ENCODE assay signal across 13 cellular contexts in the genomic region with DNA sequence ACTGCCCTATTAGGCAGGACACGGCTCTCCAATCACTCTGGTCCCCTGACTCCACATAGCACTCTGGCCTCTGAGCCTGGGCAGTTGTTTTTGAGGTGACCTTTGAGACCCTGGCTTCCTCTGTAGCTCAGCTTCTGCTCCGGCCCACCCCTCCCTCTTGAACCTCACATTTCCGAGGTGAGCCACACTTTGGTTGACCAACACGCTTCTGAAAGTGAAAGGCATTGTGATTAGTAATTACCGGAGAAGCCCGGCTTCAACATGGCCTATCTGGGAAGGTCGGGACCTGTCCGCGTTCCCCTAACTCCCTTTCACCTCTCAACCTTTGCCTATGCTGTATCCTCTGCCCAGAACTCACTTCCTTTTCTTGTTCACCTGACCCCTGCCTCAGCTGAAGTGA. TPM values are rescaled to one million over a fixed set of nuclear protein-coding genes. Genes with fewer than 3 reads are reported as not detected.
DNase-seq lines count a peak whose midpoint lies in the region; ATAC-seq and TF ChIP-seq lines count a peak whose summit lies in the region.
"Had no signal": no experiment of that assay in that cellular context is flagged by ENCODE, and none has a peak within 500 bp of the region (broad histone marks: within the 10 kb centered on the region; RNA-seq: fewer than 3 reads in every experiment).

No MANE protein-coding gene starts in this region.

- H3K27me3 Mint-ChIP-seq in activated naive CD8-positive, alpha-beta T cell treated with anti-CD3 and anti-CD28 coated beads, Interleukin-2, amount 10 ng/mL, durations not matched to agents 7 days and 5 days = peaks cover 15% of the 10 kb centered on the region
- H3K27me3 Mint-ChIP-seq in activated naive CD8-positive, alpha-beta T cell treated with anti-CD3 and anti-CD28 coated beads for 36 hours = no peaks in the 10 kb centered on the region

- DNase-seq in activated naive CD8-positive, alpha-beta T cell treated with anti-CD3 and anti-CD28 coated beads, Interleukin-2, amount 10 ng/mL, durations not matched to agents 7 days and 5 days = peak; percentile 41
- no peak for DNase-seq in activated naive CD8-positive, alpha-beta T cell treated with anti-CD3 and anti-CD28 coated beads for 36 hours
- DNase-seq in MV-4-11 (lab: John Stamatoyannopoulos, UW) = peak; percentile 41
- DNase-seq in upper lobe of right lung = no peak
- DNase-seq in NCI-H1105 treated with DMSO at 0.1 percent for 48 hours (lab: John Stamatoyannopoulos, UW) = no peak
- no peak for DNase-seq in NCI-H526 (lab: John Stamatoyannopoulos, UW)
- no peak for DNase-seq in activated CD4-positive, alpha-beta T cell treated with anti-CD3 and anti-CD28 coated beads, Interleukin-2, amount 50 U/mL, for 4 hours
- DNase-seq: NCI-H524 treated with DMSO at 0.1 percent for 48 hours, stomach had no signal

- H3K27me3 ChIP-seq in upper lobe of right lung = no peaks in the 10 kb centered on the region
- H3K27me3 ChIP-seq: ascending aorta, stomach had no signal

- H3K9me3 Mint-ChIP-seq in activated naive CD8-positive, alpha-beta T cell treated with anti-CD3 and anti-CD28 coated beads, Interleukin-2, amount 10 ng/mL, durations not matched to agents 7 days and 5 days = peaks cover 4% of the 10 kb centered on the region
- no peaks in the 10 kb centered on the region for H3K9me3 Mint-ChIP-seq in activated naive CD8-positive, alpha-beta T cell treated with anti-CD3 and anti-CD28 coated beads for 36 hours

- peaks cover 5% of the 10 kb centered on the region for H3K36me3 Mint-ChIP-seq in activated naive CD8-positive, alpha-beta T cell treated with anti-CD3 and anti-CD28 coated beads, Interleukin-2, amount 10 ng/mL, durations not matched to agents 7 days and 5 days
- no peaks in the 10 kb centered on the region for H3K36me3 Mint-ChIP-seq in activated naive CD8-positive, alpha-beta T cell treated with anti-CD3 and anti-CD28 coated beads for 36 hours

- peaks cover 26% of the 10 kb centered on the region for H3K4me1 Mint-ChIP-seq in activated naive CD8-positive, alpha-beta T cell treated with anti-CD3 and anti-CD28 coated beads, Interleukin-2, amount 10 ng/mL, durations not matched to agents 7 days and 5 days
- peaks cover 5% of the 10 kb centered on the region for H3K4me1 Mint-ChIP-seq in activated naive CD8-positive, alpha-beta T cell treated with anti-CD3 and anti-CD28 coated beads for 36 hours

- H3K27ac ChIP-seq in upper lobe of right lung = no peak overlapping the region
- H3K27ac ChIP-seq: ascending aorta, skin epidermis, stomach had no signal

- POLR2A ChIA-PET in activated naive CD8-positive, alpha-beta T cell treated with anti-CD3 and anti-CD28 coated beads, Interleukin-2, amount 10 ng/mL, durations not matched to agents 7 days and 5 days (lab: Charles Lee) = interaction anchor here (0.5 to 1.2 kb wide), 4 partner anchors 10 to 360 kb away, joined by 3 to 4 read pairs (median 4); partner anchors contain the start of gene HSD3B7

- intact Hi-C loops in upper lobe of right lung (cut with DNase I) = no loop called here

- H3K4me3 ChIP-seq in upper lobe of right lung = no peak overlapping the region
- H3K4me3 ChIP-seq: ascending aorta, lung, skin epidermis, stomach had no signal

- ATAC-seq in activated naive CD8-positive, alpha-beta T cell treated with anti-CD3 and anti-CD28 coated beads, Interleukin-2, amount 10 ng/mL, durations not matched to agents 7 days and 5 days (ENCODE audit: low read depth) = no peak
- ATAC-seq in HG02678 (IDR thresholded peaks at IDR 0.05; ENCODE audit: unreplicated experiment) = peak; percentile 85
- ATAC-seq in upper lobe of right lung = peak; percentile 51

- H3K36me3 ChIP-seq in upper lobe of right lung = no peaks in the 10 kb centered on the region
- H3K36me3 ChIP-seq: ascending aorta, stomach had no signal

- H3K27ac Mint-ChIP-seq in activated naive CD8-positive, alpha-beta T cell treated with anti-CD3 and anti-CD28 coated beads, Interleukin-2, amount 10 ng/mL, durations not matched to agents 7 days and 5 days = peak overlapping the region; percentile 5
- no peak overlapping the region for H3K27ac Mint-ChIP-seq in activated naive CD8-positive, alpha-beta T cell treated with anti-CD3 and anti-CD28 coated beads for 36 hours

- H3K9me3 ChIP-seq in upper lobe of right lung = no peaks in the 10 kb centered on the region
- H3K9me3 ChIP-seq: ascending aorta, stomach had no signal

- no peak for TF ChIP-seq CTCF in upper lobe of right lung (IDR thresholded peaks at IDR 0.05)

- H3K4me3 Mint-ChIP-seq in activated naive CD8-positive, alpha-beta T cell treated with anti-CD3 and anti-CD28 coated beads, Interleukin-2, amount 10 ng/mL, durations not matched to agents 7 days and 5 days = peak overlapping the region; percentile 37
- H3K4me3 Mint-ChIP-seq in activated naive CD8-positive, alpha-beta T cell treated with anti-CD3 and anti-CD28 coated beads for 36 hours = no peak overlapping the region

- no peaks in the 10 kb centered on the region for H3K4me1 ChIP-seq in upper lobe of right lung
- H3K4me1 ChIP-seq: ascending aorta, stomach had no signal

RNA-seq across cellular contexts. Expression of gene ITGAX, which starts 10.3 kb away (rescaled TPM):
- 10 to 100 TPM; 26.4 to 26.7 TPM for total RNA-seq in activated naive CD8-positive, alpha-beta T cell treated with anti-CD3 and anti-CD28 coated beads, Interleukin-2, amount 10 ng/mL, durations not matched to agents 7 days and 5 days
- total RNA-seq in activated naive CD8-positive, alpha-beta T cell treated with anti-CD3 and anti-CD28 coated beads for 36 hours = 1 to 10 TPM; 1.4 to 1.6 TPM
- 184 TPM for total RNA-seq in upper lobe of right lung

RNA-seq across cellular contexts. Expression of gene ITGAD, which starts 48.4 kb away (rescaled TPM):
- under 1 TPM; 0.09 to 0.28 TPM for total RNA-seq in activated naive CD8-positive, alpha-beta T cell treated with anti-CD3 and anti-CD28 coated beads, Interleukin-2, amount 10 ng/mL, durations not matched to agents 7 days and 5 days
- not detected for total RNA-seq in activated naive CD8-positive, alpha-beta T cell treated with anti-CD3 and anti-CD28 coated beads for 36 hours
- 0.20 TPM for total RNA-seq in upper lobe of right lung
- total RNA-seq: ascending aorta had no signal

Comparison
In these comparisons a context has a peak if more than half of its experiments do, and no peak if none do; other contexts are left out.
1. DNase-seq: peak in activated naive CD8-positive, alpha-beta T cell treated with anti-CD3 and anti-CD28 coated beads, Interleukin-2, amount 10 ng/mL, durations not matched to agents 7 days and 5 days (single experiment) and MV-4-11 (single experiment); none in activated naive CD8-positive, alpha-beta T cell treated with anti-CD3 and anti-CD28 coated beads for 36 hours (single experiment), upper lobe of right lung (single experiment), NCI-H1105 treated with DMSO at 0.1 percent for 48 hours (single experiment), NCI-H526 (0 of 2) and activated CD4-positive, alpha-beta T cell treated with anti-CD3 and anti-CD28 coated beads, Interleukin-2, amount 50 U/mL, for 4 hours (0 of 2).
2. RNA of gene ITGAX, which starts 10.3 kb away (total RNA-seq): 184 TPM in upper lobe of right lung (single experiment) and 26.4 to 26.7 TPM in activated naive CD8-positive, alpha-beta T cell treated with anti-CD3 and anti-CD28 coated beads, Interleukin-2, amount 10 ng/mL, durations not matched to agents 7 days and 5 days; 1.4 to 1.6 TPM in activated naive CD8-positive, alpha-beta T cell treated with anti-CD3 and anti-CD28 coated beads for 36 hours; every median in the first group is over 10 times any median in the second.